Comparison of ENCODE assay signal across 1 cellular context in the genomic region with DNA sequence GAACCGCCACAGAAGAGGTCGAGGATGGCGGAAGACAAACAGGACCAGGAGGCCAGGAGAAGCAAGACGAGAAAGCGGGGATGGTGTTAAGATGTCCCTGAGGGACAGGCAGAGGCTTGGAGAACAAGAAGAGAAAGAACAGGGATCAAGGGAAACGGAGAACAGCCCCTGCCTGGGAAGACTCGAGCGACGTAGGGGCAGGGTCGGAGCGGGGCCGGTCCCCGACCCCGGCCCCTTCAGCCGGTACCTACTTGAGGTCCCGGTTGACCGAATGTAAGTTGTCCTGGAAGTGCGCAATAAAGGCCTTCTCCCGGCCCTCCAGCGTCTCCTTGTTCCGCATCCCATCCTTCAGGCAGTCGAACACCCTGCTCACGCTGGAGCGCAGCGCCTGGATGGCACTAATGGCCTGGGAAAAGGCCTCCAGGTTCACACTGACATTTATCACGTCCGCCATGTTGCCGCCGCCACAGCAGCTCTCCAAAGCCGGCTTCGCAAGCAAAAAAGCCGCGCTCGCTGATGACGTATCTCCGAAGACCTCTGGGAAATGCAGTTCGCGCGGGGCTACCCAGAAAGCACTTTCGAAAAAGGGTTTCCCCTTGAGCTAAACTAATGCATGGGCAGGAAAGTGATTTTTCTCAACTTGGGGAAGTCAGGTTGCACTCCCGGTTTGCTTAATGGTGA.
TF ChIP-seq lines count a peak whose summit lies in the region.

A gene with protein sequence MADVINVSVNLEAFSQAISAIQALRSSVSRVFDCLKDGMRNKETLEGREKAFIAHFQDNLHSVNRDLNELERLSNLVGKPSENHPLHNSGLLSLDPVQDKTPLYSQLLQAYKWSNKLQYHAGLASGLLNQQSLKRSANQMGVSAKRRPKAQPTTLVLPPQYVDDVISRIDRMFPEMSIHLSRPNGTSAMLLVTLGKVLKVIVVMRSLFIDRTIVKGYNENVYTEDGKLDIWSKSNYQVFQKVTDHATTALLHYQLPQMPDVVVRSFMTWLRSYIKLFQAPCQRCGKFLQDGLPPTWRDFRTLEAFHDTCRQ (minus strand): TSS at position 477 of the 681 bp plus-strand sequence. CDS start 23 bp downstream, at position 454.

TF ChIP-seq in HepG2, 621 proteins besides CTCF, POLR2A, EP300 and RAD21 (continued from another document and continues in another):
- TF ChIP-seq TEAD3 (CRISPR knock-in tag; optimal IDR thresholded peaks at IDR 0.05; ENCODE audit: borderline replicate concordance), result peak; percentile 21
- no peak for TF ChIP-seq DR1 (CRISPR knock-in tag; IDR thresholded peaks at IDR 0.05)
- TF ChIP-seq, protein P1, sequence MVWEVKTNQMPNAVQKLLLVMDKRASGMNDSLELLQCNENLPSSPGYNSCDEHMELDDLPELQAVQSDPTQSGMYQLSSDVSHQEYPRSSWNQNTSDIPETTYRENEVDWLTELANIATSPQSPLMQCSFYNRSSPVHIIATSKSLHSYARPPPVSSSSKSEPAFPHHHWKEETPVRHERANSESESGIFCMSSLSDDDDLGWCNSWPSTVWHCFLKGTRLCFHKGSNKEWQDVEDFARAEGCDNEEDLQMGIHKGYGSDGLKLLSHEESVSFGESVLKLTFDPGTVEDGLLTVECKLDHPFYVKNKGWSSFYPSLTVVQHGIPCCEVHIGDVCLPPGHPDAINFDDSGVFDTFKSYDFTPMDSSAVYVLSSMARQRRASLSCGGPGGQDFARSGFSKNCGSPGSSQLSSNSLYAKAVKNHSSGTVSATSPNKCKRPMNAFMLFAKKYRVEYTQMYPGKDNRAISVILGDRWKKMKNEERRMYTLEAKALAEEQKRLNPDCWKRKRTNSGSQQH (CRISPR knock-in tag; IDR thresholded peaks at IDR 0.05; ENCODE audit: low read depth), result no peak
- peak; percentile 59; the same call in 1 of the 2 replicates for TF ChIP-seq ERF (CRISPR knock-in tag; IDR thresholded peaks at IDR 0.05)
- TF ChIP-seq ZNF24 (IDR thresholded peaks at IDR 0.05), result no peak
- no peak for TF ChIP-seq HDAC6 (IDR thresholded peaks at IDR 0.05; ENCODE audit: low read depth, low read length)
- TF ChIP-seq, protein P2, sequence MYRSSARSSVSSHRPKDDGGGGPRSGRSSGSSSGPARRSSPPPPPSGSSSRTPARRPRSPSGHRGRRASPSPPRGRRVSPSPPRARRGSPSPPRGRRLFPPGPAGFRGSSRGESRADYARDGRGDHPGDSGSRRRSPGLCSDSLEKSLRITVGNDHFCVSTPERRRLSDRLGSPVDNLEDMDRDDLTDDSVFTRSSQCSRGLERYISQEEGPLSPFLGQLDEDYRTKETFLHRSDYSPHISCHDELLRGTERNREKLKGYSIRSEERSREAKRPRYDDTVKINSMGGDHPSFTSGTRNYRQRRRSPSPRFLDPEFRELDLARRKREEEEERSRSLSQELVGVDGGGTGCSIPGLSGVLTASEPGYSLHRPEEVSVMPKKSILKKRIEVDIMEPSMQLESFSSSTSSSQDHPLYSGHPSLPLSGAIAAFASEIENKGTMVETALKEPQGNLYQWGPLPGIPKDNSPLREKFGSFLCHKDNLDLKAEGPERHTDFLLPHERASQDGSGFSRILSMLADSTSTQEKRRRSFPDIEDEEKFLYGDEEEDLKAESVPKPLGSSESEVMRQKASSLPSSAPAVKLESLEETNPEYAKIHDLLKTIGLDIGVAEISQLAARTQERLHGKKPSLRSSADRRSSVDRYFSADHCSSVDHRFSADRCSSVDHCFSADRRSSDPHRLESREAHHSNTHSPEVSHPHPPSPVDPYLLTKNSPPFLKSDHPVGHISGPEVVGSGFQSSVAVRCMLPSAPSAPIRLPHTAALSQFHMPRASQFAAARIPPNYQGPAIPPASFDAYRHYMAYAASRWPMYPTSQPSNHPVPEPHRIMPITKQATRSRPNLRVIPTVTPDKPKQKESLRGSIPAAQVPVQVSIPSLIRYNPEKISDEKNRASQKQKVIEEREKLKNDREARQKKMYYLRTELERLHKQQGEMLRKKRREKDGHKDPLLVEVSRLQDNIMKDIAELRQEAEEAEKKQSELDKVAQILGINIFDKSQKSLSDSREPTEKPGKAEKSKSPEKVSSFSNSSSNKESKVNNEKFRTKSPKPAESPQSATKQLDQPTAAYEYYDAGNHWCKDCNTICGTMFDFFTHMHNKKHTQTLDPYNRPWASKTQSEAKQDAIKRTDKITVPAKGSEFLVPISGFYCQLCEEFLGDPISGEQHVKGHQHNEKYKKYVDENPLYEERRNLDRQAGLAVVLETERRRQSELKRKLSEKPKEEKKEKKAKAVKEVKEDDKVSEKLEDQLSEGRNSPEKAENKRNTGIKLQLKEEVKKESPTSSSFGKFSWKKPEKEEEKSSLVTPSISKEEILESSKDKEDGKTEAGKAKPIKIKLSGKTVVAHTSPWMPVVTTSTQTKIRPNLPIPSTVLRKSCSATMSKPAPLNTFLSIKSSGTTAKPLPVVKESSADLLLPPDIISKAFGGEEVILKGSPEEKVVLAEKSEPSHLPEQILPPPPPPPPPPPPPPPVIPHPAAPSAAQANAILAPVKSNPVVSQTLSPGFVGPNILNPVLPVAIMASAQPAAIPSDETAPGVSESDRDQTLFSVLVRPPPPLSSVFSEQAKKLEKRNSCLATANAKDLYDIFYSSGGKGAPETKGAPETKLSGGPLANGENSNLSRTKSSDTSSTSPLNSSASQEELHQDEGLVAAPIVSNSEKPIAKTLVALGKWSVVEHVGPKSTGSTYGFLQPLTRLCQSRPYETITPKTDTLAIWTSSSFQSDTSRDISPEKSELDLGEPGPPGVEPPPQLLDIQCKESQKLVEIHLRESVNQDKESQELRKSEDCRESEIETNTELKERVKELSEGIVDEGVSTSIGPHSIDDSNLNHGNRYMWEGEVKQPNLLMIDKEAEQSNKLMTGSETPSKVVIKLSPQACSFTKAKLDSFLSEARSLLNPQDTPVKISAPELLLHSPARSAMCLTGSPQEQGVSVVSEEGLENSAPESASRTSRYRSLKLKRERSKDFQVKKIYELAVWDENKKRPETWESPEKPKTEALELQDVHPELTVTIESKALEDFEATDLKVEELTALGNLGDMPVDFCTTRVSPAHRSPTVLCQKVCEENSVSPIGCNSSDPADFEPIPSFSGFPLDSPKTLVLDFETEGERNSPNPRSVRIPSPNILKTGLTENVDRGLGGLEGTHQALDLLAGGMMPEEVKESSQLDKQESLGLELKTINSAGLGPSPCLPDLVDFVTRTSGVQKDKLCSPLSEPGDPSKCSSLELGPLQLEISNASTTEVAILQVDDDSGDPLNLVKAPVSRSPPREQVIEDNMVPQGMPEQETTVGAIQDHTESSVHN (CRISPR knock-in tag; IDR thresholded peaks at IDR 0.05), result no peak
- no peak for TF ChIP-seq ZNF20 (CRISPR knock-in tag; IDR thresholded peaks at IDR 0.05)
- TF ChIP-seq ETV6 (CRISPR knock-in tag; conservative IDR thresholded peaks at IDR 0.05), result 0 out of 2 replicates have a peak, but pooled peaks have one; percentile 44
- no peak for TF ChIP-seq ZNF781 (CRISPR knock-in tag; IDR thresholded peaks at IDR 0.05; ENCODE audit: borderline replicate concordance, not compliant biosample characterization)
- peak; percentile 96 for TF ChIP-seq HOXA3 (CRISPR knock-in tag; IDR thresholded peaks at IDR 0.05)
- TF ChIP-seq, protein P3, sequence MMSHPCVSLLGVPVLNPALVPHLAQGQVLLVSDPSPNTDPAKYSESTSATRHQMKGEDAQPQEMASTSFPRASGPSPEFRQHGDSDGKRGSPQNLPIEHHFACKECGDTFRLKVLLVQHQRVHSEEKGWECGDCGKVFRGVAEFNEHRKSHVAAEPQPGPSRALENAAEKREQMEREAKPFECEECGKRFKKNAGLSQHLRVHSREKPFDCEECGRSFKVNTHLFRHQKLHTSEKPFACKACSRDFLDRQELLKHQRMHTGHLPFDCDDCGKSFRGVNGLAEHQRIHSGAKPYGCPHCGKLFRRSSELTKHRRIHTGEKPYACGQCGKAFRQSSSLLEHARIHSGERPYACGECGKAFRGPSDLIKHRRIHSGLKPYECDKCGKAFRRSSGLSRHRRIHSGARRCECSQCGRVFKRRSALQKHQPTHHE (CRISPR knock-in tag; IDR thresholded peaks at IDR 0.05; ENCODE audit: borderline replicate concordance), result no peak
- TF ChIP-seq, protein P4, sequence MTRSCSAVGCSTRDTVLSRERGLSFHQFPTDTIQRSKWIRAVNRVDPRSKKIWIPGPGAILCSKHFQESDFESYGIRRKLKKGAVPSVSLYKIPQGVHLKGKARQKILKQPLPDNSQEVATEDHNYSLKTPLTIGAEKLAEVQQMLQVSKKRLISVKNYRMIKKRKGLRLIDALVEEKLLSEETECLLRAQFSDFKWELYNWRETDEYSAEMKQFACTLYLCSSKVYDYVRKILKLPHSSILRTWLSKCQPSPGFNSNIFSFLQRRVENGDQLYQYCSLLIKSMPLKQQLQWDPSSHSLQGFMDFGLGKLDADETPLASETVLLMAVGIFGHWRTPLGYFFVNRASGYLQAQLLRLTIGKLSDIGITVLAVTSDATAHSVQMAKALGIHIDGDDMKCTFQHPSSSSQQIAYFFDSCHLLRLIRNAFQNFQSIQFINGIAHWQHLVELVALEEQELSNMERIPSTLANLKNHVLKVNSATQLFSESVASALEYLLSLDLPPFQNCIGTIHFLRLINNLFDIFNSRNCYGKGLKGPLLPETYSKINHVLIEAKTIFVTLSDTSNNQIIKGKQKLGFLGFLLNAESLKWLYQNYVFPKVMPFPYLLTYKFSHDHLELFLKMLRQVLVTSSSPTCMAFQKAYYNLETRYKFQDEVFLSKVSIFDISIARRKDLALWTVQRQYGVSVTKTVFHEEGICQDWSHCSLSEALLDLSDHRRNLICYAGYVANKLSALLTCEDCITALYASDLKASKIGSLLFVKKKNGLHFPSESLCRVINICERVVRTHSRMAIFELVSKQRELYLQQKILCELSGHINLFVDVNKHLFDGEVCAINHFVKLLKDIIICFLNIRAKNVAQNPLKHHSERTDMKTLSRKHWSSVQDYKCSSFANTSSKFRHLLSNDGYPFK (CRISPR knock-in tag; IDR thresholded peaks at IDR 0.05; ENCODE audit: borderline replicate concordance), result peak; percentile 50; the same call in 1 of the 2 replicates
- TF ChIP-seq MED1 (CRISPR knock-in tag; IDR thresholded peaks at IDR 0.05), result peak; percentile 40
- TF ChIP-seq, protein P5, sequence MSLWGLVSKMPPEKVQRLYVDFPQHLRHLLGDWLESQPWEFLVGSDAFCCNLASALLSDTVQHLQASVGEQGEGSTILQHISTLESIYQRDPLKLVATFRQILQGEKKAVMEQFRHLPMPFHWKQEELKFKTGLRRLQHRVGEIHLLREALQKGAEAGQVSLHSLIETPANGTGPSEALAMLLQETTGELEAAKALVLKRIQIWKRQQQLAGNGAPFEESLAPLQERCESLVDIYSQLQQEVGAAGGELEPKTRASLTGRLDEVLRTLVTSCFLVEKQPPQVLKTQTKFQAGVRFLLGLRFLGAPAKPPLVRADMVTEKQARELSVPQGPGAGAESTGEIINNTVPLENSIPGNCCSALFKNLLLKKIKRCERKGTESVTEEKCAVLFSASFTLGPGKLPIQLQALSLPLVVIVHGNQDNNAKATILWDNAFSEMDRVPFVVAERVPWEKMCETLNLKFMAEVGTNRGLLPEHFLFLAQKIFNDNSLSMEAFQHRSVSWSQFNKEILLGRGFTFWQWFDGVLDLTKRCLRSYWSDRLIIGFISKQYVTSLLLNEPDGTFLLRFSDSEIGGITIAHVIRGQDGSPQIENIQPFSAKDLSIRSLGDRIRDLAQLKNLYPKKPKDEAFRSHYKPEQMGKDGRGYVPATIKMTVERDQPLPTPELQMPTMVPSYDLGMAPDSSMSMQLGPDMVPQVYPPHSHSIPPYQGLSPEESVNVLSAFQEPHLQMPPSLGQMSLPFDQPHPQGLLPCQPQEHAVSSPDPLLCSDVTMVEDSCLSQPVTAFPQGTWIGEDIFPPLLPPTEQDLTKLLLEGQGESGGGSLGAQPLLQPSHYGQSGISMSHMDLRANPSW (CRISPR knock-in tag; IDR thresholded peaks at IDR 0.05; ENCODE audit: borderline replicate concordance), result no peak
- TF ChIP-seq, protein P6, sequence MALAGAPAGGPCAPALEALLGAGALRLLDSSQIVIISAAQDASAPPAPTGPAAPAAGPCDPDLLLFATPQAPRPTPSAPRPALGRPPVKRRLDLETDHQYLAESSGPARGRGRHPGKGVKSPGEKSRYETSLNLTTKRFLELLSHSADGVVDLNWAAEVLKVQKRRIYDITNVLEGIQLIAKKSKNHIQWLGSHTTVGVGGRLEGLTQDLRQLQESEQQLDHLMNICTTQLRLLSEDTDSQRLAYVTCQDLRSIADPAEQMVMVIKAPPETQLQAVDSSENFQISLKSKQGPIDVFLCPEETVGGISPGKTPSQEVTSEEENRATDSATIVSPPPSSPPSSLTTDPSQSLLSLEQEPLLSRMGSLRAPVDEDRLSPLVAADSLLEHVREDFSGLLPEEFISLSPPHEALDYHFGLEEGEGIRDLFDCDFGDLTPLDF (CRISPR knock-in tag; IDR thresholded peaks at IDR 0.05), result peak; percentile 39; the same call in 1 of the 2 replicates
- TF ChIP-seq ZNF615 (CRISPR knock-in tag; IDR thresholded peaks at IDR 0.05; ENCODE audit: borderline replicate concordance), result 0 out of 2 replicates have a peak, but pooled peaks have one; percentile 30
- no peak for TF ChIP-seq ATM (IDR thresholded peaks at IDR 0.05; ENCODE audit: borderline replicate concordance)
- TF ChIP-seq ZNF747 (CRISPR knock-in tag; IDR thresholded peaks at IDR 0.05; ENCODE audit: borderline replicate concordance), result no peak
- TF ChIP-seq ZNF335 (CRISPR knock-in tag; IDR thresholded peaks at IDR 0.05), result peak; percentile 90; the same call in 1 of the 2 replicates
- TF ChIP-seq, protein P7, sequence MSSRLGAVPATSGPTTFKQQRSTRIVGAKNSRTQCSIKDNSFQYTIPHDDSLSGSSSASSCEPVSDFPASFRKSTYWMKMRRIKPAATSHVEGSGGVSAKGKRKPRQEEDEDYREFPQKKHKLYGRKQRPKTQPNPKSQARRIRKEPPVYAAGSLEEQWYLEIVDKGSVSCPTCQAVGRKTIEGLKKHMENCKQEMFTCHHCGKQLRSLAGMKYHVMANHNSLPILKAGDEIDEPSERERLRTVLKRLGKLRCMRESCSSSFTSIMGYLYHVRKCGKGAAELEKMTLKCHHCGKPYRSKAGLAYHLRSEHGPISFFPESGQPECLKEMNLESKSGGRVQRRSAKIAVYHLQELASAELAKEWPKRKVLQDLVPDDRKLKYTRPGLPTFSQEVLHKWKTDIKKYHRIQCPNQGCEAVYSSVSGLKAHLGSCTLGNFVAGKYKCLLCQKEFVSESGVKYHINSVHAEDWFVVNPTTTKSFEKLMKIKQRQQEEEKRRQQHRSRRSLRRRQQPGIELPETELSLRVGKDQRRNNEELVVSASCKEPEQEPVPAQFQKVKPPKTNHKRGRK (CRISPR knock-in tag; IDR thresholded peaks at IDR 0.05), result no peak
- TF ChIP-seq NFRKB (IDR thresholded peaks at IDR 0.05), result no peak
- TF ChIP-seq ZNF446 (CRISPR knock-in tag; IDR thresholded peaks at IDR 0.05), result no peak
- TF ChIP-seq ZNF790 (CRISPR knock-in tag; IDR thresholded peaks at IDR 0.05; ENCODE audit: borderline replicate concordance), result no peak
- no peak for TF ChIP-seq NCOA5 (CRISPR knock-in tag; IDR thresholded peaks at IDR 0.05)
- 0 out of 2 replicates have a peak, but pooled peaks have one; percentile 79 for TF ChIP-seq ZFP62 (CRISPR knock-in tag; IDR thresholded peaks at IDR 0.05)
- TF ChIP-seq, protein P8, sequence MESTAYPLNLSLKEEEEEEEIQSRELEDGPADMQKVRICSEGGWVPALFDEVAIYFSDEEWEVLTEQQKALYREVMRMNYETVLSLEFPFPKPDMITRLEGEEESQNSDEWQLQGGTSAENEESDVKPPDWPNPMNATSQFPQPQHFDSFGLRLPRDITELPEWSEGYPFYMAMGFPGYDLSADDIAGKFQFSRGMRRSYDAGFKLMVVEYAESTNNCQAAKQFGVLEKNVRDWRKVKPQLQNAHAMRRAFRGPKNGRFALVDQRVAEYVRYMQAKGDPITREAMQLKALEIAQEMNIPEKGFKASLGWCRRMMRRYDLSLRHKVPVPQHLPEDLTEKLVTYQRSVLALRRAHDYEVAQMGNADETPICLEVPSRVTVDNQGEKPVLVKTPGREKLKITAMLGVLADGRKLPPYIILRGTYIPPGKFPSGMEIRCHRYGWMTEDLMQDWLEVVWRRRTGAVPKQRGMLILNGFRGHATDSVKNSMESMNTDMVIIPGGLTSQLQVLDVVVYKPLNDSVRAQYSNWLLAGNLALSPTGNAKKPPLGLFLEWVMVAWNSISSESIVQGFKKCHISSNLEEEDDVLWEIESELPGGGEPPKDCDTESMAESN (CRISPR knock-in tag; conservative IDR thresholded peaks at IDR 0.05), result 0 out of 2 replicates have a peak, but pooled peaks have one; percentile 29
